ENCODE assay signal across 1 cellular context in genomic region chr3:31225923-31226322, GRCh38.
TF ChIP-seq lines count a peak whose summit lies in the region.

No MANE protein-coding gene starts in this region.

TF ChIP-seq in GM12878, 131 proteins besides CTCF, POLR2A, EP300 and RAD21 (continued from another document):
- no peak for TF ChIP-seq BCL3 (IDR thresholded peaks at IDR 0.05; ENCODE audit: borderline replicate concordance, insufficient read depth, low read depth, low read length, poor library complexity, severe bottlenecking)
- no peak for TF ChIP-seq NFIC (IDR thresholded peaks at IDR 0.05; ENCODE audit: low read depth, low read length)
- TF ChIP-seq SRF (IDR thresholded peaks at IDR 0.05; ENCODE audit: low read depth in 2 of 2, low read length in 2 of 2), result no peak
- TF ChIP-seq SMAD1 (IDR thresholded peaks at IDR 0.05; ENCODE audit: low read depth, partially characterized antibody), result no peak
